22 cellular contexts compared by ENCODE assay signal in the genomic region with DNA sequence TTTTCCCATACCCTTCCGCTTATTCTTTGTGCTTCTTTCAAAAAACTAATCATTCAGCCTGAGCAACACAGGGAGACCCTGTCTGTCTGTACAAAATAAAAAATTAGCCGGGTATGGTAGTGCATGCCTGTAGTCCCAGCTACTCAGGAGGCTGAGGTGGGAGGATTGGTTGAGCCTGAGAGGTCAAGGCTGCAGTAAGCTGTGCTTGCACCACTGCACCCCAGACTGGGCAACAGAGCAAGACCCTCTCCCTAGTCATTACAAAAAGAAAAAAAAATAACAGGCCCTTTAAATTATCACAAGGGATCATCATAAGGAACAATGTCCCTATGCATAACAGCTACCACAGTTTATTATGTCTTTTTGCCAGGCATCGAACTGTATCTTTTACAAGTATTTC.
"Had no signal": no experiment of that assay in that cellular context is flagged by ENCODE, and none has a peak within 500 bp of the region (broad histone marks: within the 10 kb centered on the region; RNA-seq: fewer than 3 reads in every experiment).

No MANE protein-coding gene starts in this region.

- H3K4me1 ChIP-seq: esophagus squamous epithelium, gastrocnemius medialis, heart right ventricle, left lung, lower lobe of right lung had no signal

- H3K27me3 Mint-ChIP-seq: effector memory CD8-positive, alpha-beta T cell; naive thymus-derived CD4-positive, alpha-beta T cell had no signal

- H3K4me3 Mint-ChIP-seq: effector memory CD8-positive, alpha-beta T cell; endodermal cell; naive thymus-derived CD4-positive, alpha-beta T cell had no signal

- ATAC-seq: effector memory CD8-positive, alpha-beta T cell; esophagus mucosa; gastrocnemius medialis; heart right ventricle; left cardiac atrium; left lung; left ventricle myocardium superior; lower lobe of right lung; naive thymus-derived CD4-positive, alpha-beta T cell had no signal

- H3K9me3 ChIP-seq: esophagus squamous epithelium, gastrocnemius medialis, heart right ventricle, left lung, lower lobe of right lung had no signal

- H3K27me3 ChIP-seq: esophagus squamous epithelium, gastrocnemius medialis, heart right ventricle, left lung had no signal

- H3K27ac ChIP-seq: coronary artery, epithelial cell of prostate, esophagus squamous epithelium, gastrocnemius medialis, heart right ventricle, left lung, lower lobe of right lung had no signal

- H3K9me3 Mint-ChIP-seq: effector memory CD8-positive, alpha-beta T cell; endodermal cell; naive thymus-derived CD4-positive, alpha-beta T cell had no signal

- H3K4me3 ChIP-seq: coronary artery, esophagus squamous epithelium, gastrocnemius medialis, heart right ventricle, left lung, lower lobe of right lung had no signal

- DNase-seq: effector CD8-positive, alpha-beta T cell; effector memory CD8-positive, alpha-beta T cell; endodermal cell; erythroblast; esophagus squamous epithelium; foreskin fibroblast; foreskin melanocyte; gastrocnemius medialis; glutamatergic neuron; head of caudate nucleus; heart right ventricle; hippocampal formation; left cardiac atrium; left lung; left ventricle myocardium superior; lower lobe of right lung; mesenchymal stem cell; midbrain; naive thymus-derived CD4-positive, alpha-beta T cell had no signal

- H3K27ac Mint-ChIP-seq: effector memory CD8-positive, alpha-beta T cell; endodermal cell had no signal

- H3K4me1 Mint-ChIP-seq: endodermal cell had no signal
